In the genomic region with DNA sequence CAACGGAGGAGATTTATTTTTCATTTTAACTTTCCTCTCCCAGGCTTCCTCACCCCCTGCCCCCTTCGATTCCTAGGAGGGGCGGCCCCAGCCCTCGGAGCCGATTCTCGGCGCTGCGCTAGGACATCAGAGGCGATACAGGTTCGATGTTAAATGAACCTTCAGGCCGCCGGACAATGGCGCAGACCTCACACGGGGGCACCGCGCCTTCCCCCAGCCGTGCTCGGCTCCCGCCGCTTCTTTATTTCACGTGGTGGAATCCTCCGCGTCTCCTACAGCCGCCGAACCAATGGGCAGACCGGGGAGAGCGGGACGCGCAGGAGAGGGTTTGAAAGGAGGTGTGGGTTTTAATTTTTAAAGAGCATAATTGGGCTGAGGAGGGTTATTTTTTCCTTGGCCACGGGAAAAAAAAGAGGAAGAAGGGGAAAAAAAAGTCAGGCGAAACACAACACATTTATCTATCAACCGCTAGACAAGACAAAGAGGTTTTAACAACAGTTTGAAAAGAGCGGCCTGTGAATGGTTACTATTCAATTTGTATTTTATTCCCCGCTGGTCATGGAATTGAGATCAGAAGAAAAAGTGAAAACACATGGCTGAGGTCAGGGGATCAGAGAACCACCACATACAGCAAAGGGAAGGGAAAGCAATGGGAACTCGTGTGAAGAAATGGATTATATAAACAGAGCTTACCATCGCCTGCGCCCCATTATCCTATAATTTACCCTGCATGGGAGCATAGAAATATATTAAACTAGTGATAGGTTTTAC, we compare ENCODE assay signal across 11 cellular contexts.
A peak's percentile ranks its signal among the peaks of the same experiment; 100 is the strongest.
DNase-seq lines count a peak whose midpoint lies in the region; ATAC-seq and TF ChIP-seq lines count a peak whose summit lies in the region.
"Had no signal": no experiment of that assay in that cellular context is flagged by ENCODE, and none has a peak within 500 bp of the region (broad histone marks: within the 10 kb centered on the region; RNA-seq: fewer than 3 reads in every experiment).

No MANE protein-coding gene starts in this region.

- no peak overlapping the region for H4K91ac ChIP-seq in H9 (ENCODE audit: insufficient read length, low read depth, low read length)

- no peak overlapping the region for H2AFZ ChIP-seq in H9 (ENCODE audit: low read length)

- H3K9me3 Mint-ChIP-seq in H9: peaks cover 2 to 3% of the 10 kb centered on the region in 2 experiments; a peak in 1 of 5 replicates
- no peaks in the 10 kb centered on the region for H3K9me3 Mint-ChIP-seq in nephron

- peak overlapping the region; percentile 40 to 69 for H3K4me3 Mint-ChIP-seq in H9
- H3K4me3 Mint-ChIP-seq in nephron: peak overlapping the region; percentile 40 to 72 (median 51)

- H2BK12ac ChIP-seq in H9 (ENCODE audit: insufficient read length, low read depth, low read length): no peak overlapping the region

- intact Hi-C loops in adrenal gland (cut with DNase I): no loop called here

- no peak for TF ChIP-seq POLR2A in adrenal gland (IDR thresholded peaks at IDR 0.05)

- H4K20me1 ChIP-seq in BLaER1 (no peaks in the 10 kb centered on the region), H9 (ENCODE audit: control insufficient read depth, insufficient read depth, insufficient read length) (no peaks in the 10 kb centered on the region)

- H3T11ph ChIP-seq in H9 (ENCODE audit: low read length): no peak overlapping the region

- no peak overlapping the region for H2BK20ac ChIP-seq in H9 (ENCODE audit: low read depth, low read length, poor library complexity, severe bottlenecking)

- H2BK5ac ChIP-seq in H9 (ENCODE audit: insufficient read length, low read length): no peak overlapping the region

- H3K4me3 ChIP-seq in BLaER1: 0 out of 2 replicates have a peak overlapping the region, but pooled peaks have one; percentile 36
- peak overlapping the region; percentile 52 for H3K4me3 ChIP-seq in coronary artery
- H3K4me3 ChIP-seq in adrenal gland: peak overlapping the region in 1 of 4 donors; percentile 45
- H3K4me3 ChIP-seq: prostate gland, upper lobe of right lung had no signal

- H3K4me1 ChIP-seq in BLaER1 (no peaks in the 10 kb centered on the region), H9 (ENCODE audit: insufficient read depth, low read length) (no peaks in the 10 kb centered on the region), adrenal gland (replicated peaks in 1 of 2) (peaks cover 0 to 8% of the 10 kb centered on the region in 2 donors)
- H3K4me1 ChIP-seq: prostate gland had no signal

- H3K4me1 Mint-ChIP-seq in H9: peaks cover 38 to 50% of the 10 kb centered on the region in 2 experiments
- peaks cover 56% of the 10 kb centered on the region for H3K4me1 Mint-ChIP-seq in nephron

- H2BK15ac ChIP-seq in H9 (ENCODE audit: low read depth, low read length): no peak overlapping the region

- peaks cover 100% of the 10 kb centered on the region for H3K27me3 Mint-ChIP-seq in H9 (ENCODE audit: low read depth)
- H3K27me3 Mint-ChIP-seq in nephron (ENCODE audit: low read depth): peaks cover 100% of the 10 kb centered on the region

- no peak overlapping the region for H2BK120ac ChIP-seq in H9 (ENCODE audit: low read depth, low read length, poor library complexity, severe bottlenecking)

- no peak overlapping the region for H3K9ac ChIP-seq in BLaER1
- no peak overlapping the region for H3K9ac ChIP-seq in H9 (ENCODE audit: extremely low read depth, insufficient read length, low read length)

- H3K14ac ChIP-seq in H9 (ENCODE audit: insufficient read depth, low read length): no peak overlapping the region

- H4K8ac ChIP-seq in H9 (replicated peaks; ENCODE audit: insufficient read length, low read depth, low read length): no peak overlapping the region

- TF ChIP-seq CTCF in H9 (conservative IDR thresholded peaks at IDR 0.05): no peak
- no peak for TF ChIP-seq CTCF in coronary artery (IDR thresholded peaks at IDR 0.05)
- TF ChIP-seq CTCF in nephron (IDR thresholded peaks at IDR 0.05; ENCODE audit: unreplicated experiment in 3 of 3): no peak
- TF ChIP-seq CTCF in adrenal gland (IDR thresholded peaks at IDR 0.05): no peak

- DNase-seq in H9 (peak; percentile 49), coronary artery (ENCODE audit: low spot score) (no peak), adrenal gland (no peak), COR-L47 (lab: John Stamatoyannopoulos, UW) (no peak)
- DNase-seq in activated naive CD4-positive, alpha-beta T cell treated with anti-CD3 and anti-CD28 coated beads, Interleukin-2, amount 50 U/mL, for 16 hours: no peak
- DNase-seq: NCI-H1105 treated with DMSO at 0.1 percent for 48 hours, upper lobe of right lung had no signal

- H3K36me3 ChIP-seq in BLaER1 (no peaks in the 10 kb centered on the region), adrenal gland (replicated peaks in 1 of 2) (no peaks in the 10 kb centered on the region)
- H3K36me3 ChIP-seq: prostate gland, upper lobe of right lung had no signal

- H3K23ac ChIP-seq in H9 (ENCODE audit: insufficient read length, low read depth, low read length): no peak overlapping the region

- H3K27ac Mint-ChIP-seq in H9: no peak overlapping the region; a peak in 2 of 7 replicates
- peak overlapping the region in 2 of 3 experiments; percentile 65 to 69 for H3K27ac Mint-ChIP-seq in nephron

- H3K27ac ChIP-seq in BLaER1: no peak overlapping the region
- H3K27ac ChIP-seq in H9 (ENCODE audit: insufficient read length, low read depth, low read length): no peak overlapping the region
- H3K27ac ChIP-seq in coronary artery: no peak overlapping the region
- H3K27ac ChIP-seq in adrenal gland: no peak overlapping the region
- H3K27ac ChIP-seq: prostate gland, upper lobe of right lung had no signal

- H3K27me3 ChIP-seq in BLaER1: peaks cover 81% of the 10 kb centered on the region
- H3K27me3 ChIP-seq in H9 (ENCODE audit: insufficient read depth, low read length): peaks cover 89% of the 10 kb centered on the region
- peaks cover 84% of the 10 kb centered on the region for H3K27me3 ChIP-seq in adrenal gland

- H3K9me3 ChIP-seq in BLaER1: peaks cover 67% of the 10 kb centered on the region
- no peaks in the 10 kb centered on the region for H3K9me3 ChIP-seq in H9 (ENCODE audit: control insufficient read depth, low read depth, low read length)
- H3K9me3 ChIP-seq in adrenal gland (replicated peaks in 1 of 3): no peaks in the 10 kb centered on the region
- H3K9me3 ChIP-seq: prostate gland, upper lobe of right lung had no signal

- H4K5ac ChIP-seq in H9 (ENCODE audit: insufficient read length, low read depth, low read length): no peak overlapping the region

- H3K4ac ChIP-seq in H9 (ENCODE audit: low read depth, low read length): no peak overlapping the region

- H3K23me2 ChIP-seq in H9 (ENCODE audit: insufficient read length, low read depth, low read length, poor library complexity, severe bottlenecking): peaks cover 15% of the 10 kb centered on the region

- ATAC-seq in GM18870 (IDR thresholded peaks at IDR 0.05; ENCODE audit: unreplicated experiment): no peak
- ATAC-seq: upper lobe of right lung had no signal

- H3K4me2 ChIP-seq in BLaER1: no peak overlapping the region
- H3K4me2 ChIP-seq in H9 (ENCODE audit: insufficient read depth, insufficient read length, low read length): peak overlapping the region; percentile 58

- H3K79me1 ChIP-seq in H9 (ENCODE audit: insufficient read depth, low read depth, low read length, poor library complexity, severe bottlenecking): no peaks in the 10 kb centered on the region

- H3K56ac ChIP-seq in H9 (ENCODE audit: insufficient read length, low read depth, low read length): no peak overlapping the region

- H3K36me3 Mint-ChIP-seq in H9 (ENCODE audit: insufficient read depth in 1 of 3, low read depth in 3 of 3) (no peaks in the 10 kb centered on the region; a peak in 2 of 7 replicates), nephron (ENCODE audit: low read depth) (no peaks in the 10 kb centered on the region)

- H3K18ac ChIP-seq in H9 (ENCODE audit: insufficient read length, low read depth, low read length): no peak overlapping the region

- H3K79me2 ChIP-seq in H9 (ENCODE audit: insufficient read depth, low read length): no peaks in the 10 kb centered on the region

- WGBS in H9 (ENCODE audit: extremely low coverage, insufficient read length, low lambda C conversion rate): no CpG with 5 or more reads among the region's 37 CpGs
- WGBS in adrenal gland, 4 donors: 12 to 26% (median 18%) methylated on average over 37 of the region's 37 CpGs

- no peak overlapping the region for H2AK5ac ChIP-seq in H9 (ENCODE audit: insufficient read length, low read length)

Comparison
In these comparisons a context has a peak if more than half of its experiments do, and no peak if none do; other contexts are left out.
1. H3K27ac Mint-ChIP-seq: peak in nephron (2 of 3); none in H9 (0 of 3).